Comparison of ENCODE assay signal across 8 cellular contexts in genomic region chr19:37172368-37173366, GRCh38. TPM values are rescaled to one million over a fixed set of nuclear protein-coding genes. Genes with fewer than 3 reads are reported as not detected.
DNase-seq lines count a peak whose midpoint lies in the region; ATAC-seq, FAIRE-seq and TF ChIP-seq lines count a peak whose summit lies in the region.

ZNF585A (minus strand) TSS chr19:37172695; CDS start chr19:37169910, 2,785 bp downstream.

- peak; percentile 98 to 99 (median 99) for ATAC-seq in natural killer cell
- peak; percentile 100 for ATAC-seq in stimulated activated naive B cell treated with anti-CD40 and anti-IgM and Interleukin-4, amounts not matched to agents 10 μg/mL and 1 μg/mL and 100 μg/mL, for 72 hours (replicated peaks)

- peak within 1 kb of the TSS; percentile 95 for H3K4me2 ChIP-seq in GM23248 (ENCODE audit: unreplicated experiment)

- intact Hi-C loops in natural killer cell (cut with micrococcal nuclease) = loop anchor here (1.0 to 5.0 kb wide), 6 partner anchors 38 to 400 kb away; partner anchors contain the start of genes ZNF383, ZNF420, ZNF527 and ZNF569

- peak; percentile 98 for DNase-seq in EH (ENCODE audit: low read depth)
- DNase-seq in GM23248 = peak; percentile 98
- peak; percentile 71 to 76 for DNase-seq in Kasumi-1 (lab: John Stamatoyannopoulos, UW)
- DNase-seq in RCC 7860 (ENCODE audit: low spot score) = peak; percentile 82
- peak; percentile 85 for DNase-seq in activated effector memory CD4-positive, alpha-beta T cell treated with Interleukin-2 at 50 U/mL for 16 hours
- DNase-seq in fibroblast of the aortic adventitia (ENCODE audit: low read depth) = peak; percentile 97
- peak; percentile 86 for DNase-seq in natural killer cell
- peak; percentile 90 for DNase-seq in stimulated activated naive B cell treated with anti-CD40 and anti-IgM and Interleukin-4, amounts not matched to agents 10 μg/mL and 1 μg/mL and 100 μg/mL, for 72 hours

- no peaks in the 10 kb centered on the region for H3K9me2 ChIP-seq in GM23248 (ENCODE audit: insufficient read depth)

- peaks cover 3 to 7% of the 10 kb centered on the region in 2 donors for H3K9me3 Mint-ChIP-seq in natural killer cell
- peaks cover 15% of the 10 kb centered on the region in 2 donors for H3K9me3 Mint-ChIP-seq in stimulated activated naive B cell treated with anti-CD40 and anti-IgM and Interleukin-4, amounts not matched to agents 10 μg/mL and 1 μg/mL and 100 μg/mL, for 72 hours

- peak within 1 kb of the TSS; percentile 100 for H2AFZ ChIP-seq in GM23248

- H3K36me3 ChIP-seq in GM23248 (ENCODE audit: low read depth) = peaks cover 15% of the 10 kb centered on the region

- no peaks in the 10 kb centered on the region for H3K27me3 ChIP-seq in GM23248 (replicated peaks; ENCODE audit: insufficient read depth)

- H3K4me1 Mint-ChIP-seq in natural killer cell = peaks cover 0 to 4% of the 10 kb centered on the region in 2 donors
- H3K4me1 Mint-ChIP-seq in stimulated activated naive B cell treated with anti-CD40 and anti-IgM and Interleukin-4, amounts not matched to agents 10 μg/mL and 1 μg/mL and 100 μg/mL, for 72 hours = no peaks in the 10 kb centered on the region

- H3K9ac ChIP-seq in GM23248 = peak within 1 kb of the TSS; percentile 89

- peaks cover 14% of the 10 kb centered on the region for H3K36me3 Mint-ChIP-seq in natural killer cell
- H3K36me3 Mint-ChIP-seq in stimulated activated naive B cell treated with anti-CD40 and anti-IgM and Interleukin-4, amounts not matched to agents 10 μg/mL and 1 μg/mL and 100 μg/mL, for 72 hours = peaks cover 24 to 27% of the 10 kb centered on the region in 2 donors

- H3K4me3 ChIP-seq in GM23248 (peak within 1 kb of the TSS; percentile 97), fibroblast of the aortic adventitia (ENCODE audit: low read depth, low read length) (peak within 1 kb of the TSS; percentile 91)

- WGBS in GM23248 (ENCODE audit: low coverage in 1 of 2, low lambda C conversion rate in 2 of 2, missing lambda C conversion rate in 2 of 2), 2 experiments = 6% methylated on average over 30 of the region's 30 CpGs

- H3K27me3 Mint-ChIP-seq in natural killer cell (ENCODE audit: low read depth in 2 of 2) = no peaks in the 10 kb centered on the region
- no peaks in the 10 kb centered on the region for H3K27me3 Mint-ChIP-seq in stimulated activated naive B cell treated with anti-CD40 and anti-IgM and Interleukin-4, amounts not matched to agents 10 μg/mL and 1 μg/mL and 100 μg/mL, for 72 hours

- FAIRE-seq in RCC 7860 (lab: Jason Lieb, UNC) = peak; percentile 78

- TF ChIP-seq CTCF in fibroblast of the aortic adventitia (IDR thresholded peaks at IDR 0.05; ENCODE audit: insufficient read depth, low read length) (peak; percentile 28), natural killer cell (IDR thresholded peaks at IDR 0.05) (no peak)

- peaks cover 16% of the 10 kb centered on the region for H3K79me2 ChIP-seq in GM23248 (ENCODE audit: insufficient read depth)

- H3K27ac Mint-ChIP-seq in natural killer cell = no peak within 1 kb of the TSS
- H3K27ac Mint-ChIP-seq in stimulated activated naive B cell treated with anti-CD40 and anti-IgM and Interleukin-4, amounts not matched to agents 10 μg/mL and 1 μg/mL and 100 μg/mL, for 72 hours = no peak within 1 kb of the TSS

- no peaks in the 10 kb centered on the region for H3K9me3 ChIP-seq in GM23248 (ENCODE audit: low read depth)

- H3K27ac ChIP-seq in GM23248 = peak within 1 kb of the TSS; percentile 56

- H3K4me3 Mint-ChIP-seq in natural killer cell = no peak within 1 kb of the TSS
- peak within 1 kb of the TSS; percentile 13 to 44 for H3K4me3 Mint-ChIP-seq in stimulated activated naive B cell treated with anti-CD40 and anti-IgM and Interleukin-4, amounts not matched to agents 10 μg/mL and 1 μg/mL and 100 μg/mL, for 72 hours

- no peaks in the 10 kb centered on the region for H4K20me1 ChIP-seq in GM23248 (ENCODE audit: insufficient read depth)

- 0 out of 2 replicates have a peak, but pooled peaks cover 4% of the 10 kb centered on the region for H3K4me1 ChIP-seq in GM23248 (ENCODE audit: insufficient read depth)

- H3F3A ChIP-seq in GM23248 (ENCODE audit: insufficient read depth) = no peaks in the 10 kb centered on the region

- in situ Hi-C loops in GM23248 (cut with MboI) = no loop called here

RNA-seq across cellular contexts. Expression of gene ZNF585A, which starts in this region (rescaled TPM):
- total RNA-seq in GM23248 (2014; rRNA removed; shearing (Covaris generic)) = 3.6 and 25.7 TPM in 2 replicates
- 14.3 and 16.9 TPM in 2 replicates for polyA plus RNA-seq in GM23248 (2016; fragmentation: Nextera tagmentation; extraction: Ambion mirVana)
- total RNA-seq in fibroblast of the aortic adventitia (ENCODE audit: low replicate concordance) (9.1 and 13.4 TPM in 2 replicates), natural killer cell (10 to 100 TPM in 1 of 3 donors, 1 to 10 TPM in 2; 8.9 to 12.6 (median 9.9) TPM)

Comparison
In these comparisons a context has a peak if more than half of its experiments do, and no peak if none do; other contexts are left out.
1. Peak in every context shown above with its lines: DNase-seq, ATAC-seq, H3K4me3 ChIP-seq and H3K27ac ChIP-seq.